20 cellular contexts compared by ENCODE assay signal in genomic region chr17:7460850-7461660, GRCh38. TPM values are rescaled to one million over a fixed set of nuclear protein-coding genes. Genes with fewer than 3 reads are reported as not detected.
A peak's percentile ranks its signal among the peaks of the same experiment; 100 is the strongest.
DNase-seq lines count a peak whose midpoint lies in the region; ATAC-seq and TF ChIP-seq lines count a peak whose summit lies in the region.
"Had no signal": no experiment of that assay in that cellular context is flagged by ENCODE, and none has a peak within 500 bp of the region (broad histone marks: within the 10 kb centered on the region; RNA-seq: fewer than 3 reads in every experiment).

No MANE protein-coding gene starts in this region.

- H3K36me3 ChIP-seq in tibial nerve, result peaks cover 0 to 49% (median 9%) of the 10 kb centered on the region in 3 donors
- H3K36me3 ChIP-seq: uterus had no signal

- TF ChIP-seq EP300 in tibial nerve (IDR thresholded peaks at IDR 0.05), result no peak

- H3K4me1 Mint-ChIP-seq in activated naive CD4-positive, alpha-beta T cell treated with anti-CD3 and anti-CD28 coated beads for 36 hours (ENCODE audit: low read depth), result peaks cover 5% of the 10 kb centered on the region

- H3K4me1 ChIP-seq in tibial nerve, result peaks cover 0 to 38% (median 9%) of the 10 kb centered on the region in 4 donors
- H3K4me1 ChIP-seq: uterus had no signal

- DNase-seq in activated naive CD4-positive, alpha-beta T cell treated with anti-CD3 and anti-CD28 coated beads, Interleukin-2, amount 50 U/mL, for 72 hours (ENCODE audit: low spot score in 2 of 2), result no peak
- DNase-seq in activated naive CD4-positive, alpha-beta T cell treated with anti-CD3 and anti-CD28 coated beads for 36 hours, result no peak
- DNase-seq in tibial nerve (ENCODE audit: low spot score in 2 of 2) (no peak), GF-D8 (lab: John Stamatoyannopoulos, UW) (no peak)
- no peak for DNase-seq in activated effector memory CD4-positive, alpha-beta T cell treated with Interleukin-2 at 50 U/mL for 16 hours
- DNase-seq: activated CD4-positive, alpha-beta T cell treated with anti-CD3 and anti-CD28 coated beads for 1 hour; activated gamma-delta T cell; anterior cingulate cortex; CD4-positive, CD25-positive, alpha-beta regulatory T cell; DMS79 treated with DMSO at 0.1 percent for 48 hours; foreskin melanocyte; Kasumi-1; NCI-H1105; NCI-H524 treated with DMSO at 0.1 percent for 48 hours; uterus had no signal

- ATAC-seq in activated naive CD4-positive, alpha-beta T cell treated with anti-CD3 and anti-CD28 coated beads, Interleukin-2, amount 50 U/mL, for 72 hours, result no peak
- ATAC-seq in esophagus mucosa, result peak; percentile 36
- ATAC-seq: left lobe of liver had no signal

- H3K9me3 Mint-ChIP-seq in activated naive CD4-positive, alpha-beta T cell treated with anti-CD3 and anti-CD28 coated beads, Interleukin-2, amount 50 U/mL, for 72 hours, result no peaks in the 10 kb centered on the region
- H3K9me3 Mint-ChIP-seq in activated naive CD4-positive, alpha-beta T cell treated with anti-CD3 and anti-CD28 coated beads for 36 hours, result no peaks in the 10 kb centered on the region
- H3K9me3 Mint-ChIP-seq: CD4-positive, CD25-positive, alpha-beta regulatory T cell; T-helper 2 cell treated with Interferon-gamma antibody and Interleukin-4, amounts not matched to agents 5 μg/mL and 100 μg/mL, for 36 hours had no signal

- peak overlapping the region; percentile 29 to 95 for H3K27ac Mint-ChIP-seq in activated naive CD4-positive, alpha-beta T cell treated with anti-CD3 and anti-CD28 coated beads, Interleukin-2, amount 50 U/mL, for 72 hours
- H3K27ac Mint-ChIP-seq in activated naive CD4-positive, alpha-beta T cell treated with anti-CD3 and anti-CD28 coated beads for 36 hours, result no peak overlapping the region
- H3K27ac Mint-ChIP-seq: CD4-positive, CD25-positive, alpha-beta regulatory T cell; T-helper 2 cell treated with Interferon-gamma antibody and Interleukin-4, amounts not matched to agents 5 μg/mL and 100 μg/mL, for 36 hours had no signal

- H3K27me3 ChIP-seq in tibial nerve, result no peaks in the 10 kb centered on the region
- H3K27me3 ChIP-seq: uterus had no signal

- TF ChIP-seq POLR2A in tibial nerve (IDR thresholded peaks at IDR 0.05), result no peak

- WGBS in tibial nerve, 2 donors, result 89 to 91% methylated on average over 7 of the region's 7 CpGs

- H3K36me3 Mint-ChIP-seq in activated naive CD4-positive, alpha-beta T cell treated with anti-CD3 and anti-CD28 coated beads, Interleukin-2, amount 50 U/mL, for 72 hours, result no peaks in the 10 kb centered on the region
- peaks cover 2% of the 10 kb centered on the region for H3K36me3 Mint-ChIP-seq in activated naive CD4-positive, alpha-beta T cell treated with anti-CD3 and anti-CD28 coated beads for 36 hours (ENCODE audit: low read depth)

- no peaks in the 10 kb centered on the region for H3K9me3 ChIP-seq in tibial nerve
- H3K9me3 ChIP-seq: uterus had no signal

- CTCF ChIA-PET in activated naive CD4-positive, alpha-beta T cell treated with anti-CD3 and anti-CD28 coated beads for 36 hours (lab: Charles Lee), result no interaction called here

- no peaks in the 10 kb centered on the region for H3K27me3 Mint-ChIP-seq in activated naive CD4-positive, alpha-beta T cell treated with anti-CD3 and anti-CD28 coated beads for 36 hours (ENCODE audit: low read depth)
- H3K27me3 Mint-ChIP-seq: CD4-positive, CD25-positive, alpha-beta regulatory T cell had no signal

- intact Hi-C loops in activated naive CD4-positive, alpha-beta T cell treated with anti-CD3 and anti-CD28 coated beads for 36 hours (cut with micrococcal nuclease), result no loop called here

- no peak for TF ChIP-seq CTCF in tibial nerve (IDR thresholded peaks at IDR 0.05)

- no peak overlapping the region for H3K4me3 Mint-ChIP-seq in activated naive CD4-positive, alpha-beta T cell treated with anti-CD3 and anti-CD28 coated beads for 36 hours
- H3K4me3 Mint-ChIP-seq: T-helper 2 cell treated with Interferon-gamma antibody and Interleukin-4, amounts not matched to agents 5 μg/mL and 100 μg/mL, for 36 hours had no signal

- no peak overlapping the region for H3K4me3 ChIP-seq in tibial nerve
- H3K4me3 ChIP-seq: uterus had no signal

- peak overlapping the region; percentile 22 to 79 (median 43) for H3K27ac ChIP-seq in tibial nerve
- H3K27ac ChIP-seq: uterus had no signal

RNA-seq across cellular contexts. Expression of gene CHRNB1, which starts 16.2 kb away (rescaled TPM):
- total RNA-seq in activated naive CD4-positive, alpha-beta T cell treated with anti-CD3 and anti-CD28 coated beads, Interleukin-2, amount 50 U/mL, for 72 hours, result 10 to 100 TPM; 12.1 to 17.6 TPM
- 1 to 10 TPM; 5.1 to 5.9 TPM for total RNA-seq in activated naive CD4-positive, alpha-beta T cell treated with anti-CD3 and anti-CD28 coated beads for 36 hours
- 4.9 TPM for total RNA-seq in esophagus mucosa
- total RNA-seq in tibial nerve, result 10 to 100 TPM in 3 of 4 donors, 1 to 10 TPM in 1; 6.5 to 16.0 (median 13.5) TPM

RNA-seq across cellular contexts. Expression of gene ZBTB4, which starts 18.4 kb away (rescaled TPM):
- 10 to 100 TPM; 21.8 to 26.5 TPM for total RNA-seq in activated naive CD4-positive, alpha-beta T cell treated with anti-CD3 and anti-CD28 coated beads, Interleukin-2, amount 50 U/mL, for 72 hours
- total RNA-seq in activated naive CD4-positive, alpha-beta T cell treated with anti-CD3 and anti-CD28 coated beads for 36 hours, result 1 to 10 TPM; 9.2 to 9.4 TPM
- total RNA-seq in esophagus mucosa, result 21.0 TPM
- total RNA-seq in tibial nerve, result 10 to 100 TPM; 60.5 to 64.1 (median 63.0) TPM

RNA-seq across cellular contexts. Expression of gene SLC35G6, which starts 20.2 kb away (rescaled TPM):
- total RNA-seq in activated naive CD4-positive, alpha-beta T cell treated with anti-CD3 and anti-CD28 coated beads, Interleukin-2, amount 50 U/mL, for 72 hours, result not detected
- total RNA-seq in activated naive CD4-positive, alpha-beta T cell treated with anti-CD3 and anti-CD28 coated beads for 36 hours, result not detected
- not detected for total RNA-seq in esophagus mucosa
- not detected for total RNA-seq in tibial nerve
- total RNA-seq: CD4-positive, CD25-positive, alpha-beta regulatory T cell; left lobe of liver; mononuclear cell; SK-MEL-5; uterus had no signal

RNA-seq across cellular contexts. Expression of gene FGF11, which starts 21.7 kb away (rescaled TPM):
- 10 to 100 TPM in 1 of 2 donors, 1 to 10 TPM in 1; 2.6 to 35.5 TPM for total RNA-seq in activated naive CD4-positive, alpha-beta T cell treated with anti-CD3 and anti-CD28 coated beads, Interleukin-2, amount 50 U/mL, for 72 hours
- 1 to 10 TPM; 1.3 to 1.6 TPM for total RNA-seq in activated naive CD4-positive, alpha-beta T cell treated with anti-CD3 and anti-CD28 coated beads for 36 hours
- total RNA-seq in esophagus mucosa (8.6 TPM), tibial nerve (1 to 10 TPM; 1.5 to 3.3 (median 2.2) TPM)

RNA-seq across cellular contexts. Expression of gene POLR2A, which starts 23.1 kb away (rescaled TPM):
- total RNA-seq in activated naive CD4-positive, alpha-beta T cell treated with anti-CD3 and anti-CD28 coated beads, Interleukin-2, amount 50 U/mL, for 72 hours, result 100 to 1,000 TPM; 280 to 333 TPM
- total RNA-seq in activated naive CD4-positive, alpha-beta T cell treated with anti-CD3 and anti-CD28 coated beads for 36 hours, result 100 to 1,000 TPM; 204 to 205 TPM
- total RNA-seq in esophagus mucosa, result 116 TPM
- total RNA-seq in tibial nerve, result 100 to 1,000 TPM in 3 of 4 donors, 10 to 100 TPM in 1; 87.0 to 163 (median 125) TPM
